Comparison of ENCODE assay signal across 18 cellular contexts in genomic region chr10:132659206-132660091, GRCh38.
"Had no signal": no experiment of that assay in that cellular context is flagged by ENCODE, and none has a peak within 500 bp of the region (broad histone marks: within the 10 kb centered on the region; RNA-seq: fewer than 3 reads in every experiment).

No MANE protein-coding gene starts in this region.

- H3K36me3 Mint-ChIP-seq: activated naive CD8-positive, alpha-beta T cell treated with anti-CD3 and anti-CD28 coated beads, Interleukin-2, amount 10 ng/mL, durations not matched to agents 7 days and 5 days had no signal

- H3K4me3 Mint-ChIP-seq: activated B cell treated with CpG ODN at 0.5 μM for 24 hours; activated CD4-positive, alpha-beta T cell treated with anti-CD3 and anti-CD28 coated beads, Interleukin-2, amount 10 ng/mL, durations not matched to agents 24 days and 14 days; activated CD8-positive, alpha-beta T cell treated with anti-CD3 and anti-CD28 coated beads, Interleukin-2, amount 10 ng/mL, durations not matched to agents 7 days and 5 days; activated naive CD8-positive, alpha-beta T cell treated with anti-CD3 and anti-CD28 coated beads, Interleukin-2, amount 10 ng/mL, durations not matched to agents 7 days and 5 days; activated T-cell treated with anti-CD3 and anti-CD28 coated beads, Interleukin-2, amount 50 U/mL, for 72 hours; effector memory CD8-positive, alpha-beta T cell; memory B cell; naive thymus-derived CD4-positive, alpha-beta T cell; T-helper 2 cell treated with Interferon-gamma antibody and Interleukin-4, amounts not matched to agents 5 μg/mL and 100 μg/mL, for 36 hours had no signal

- DNase-seq: activated B cell treated with CpG ODN at 0.5 μM for 24 hours; activated CD4-positive, alpha-beta T cell treated with anti-CD3 and anti-CD28 coated beads, Interleukin-2, amount 10 ng/mL, durations not matched to agents 24 days and 14 days; activated CD8-positive, alpha-beta memory T cell treated with anti-CD3 and anti-CD28 coated beads, Interleukin-2, amount 50 U/mL, for 4 hours; activated CD8-positive, alpha-beta T cell treated with anti-CD3 and anti-CD28 coated beads, Interleukin-2, amount 10 ng/mL, durations not matched to agents 7 days and 5 days; activated gamma-delta T cell treated with Interleukin-2 at 50 U/mL for 16 hours; activated naive CD8-positive, alpha-beta T cell treated with anti-CD3 and anti-CD28 coated beads, Interleukin-2, amount 10 ng/mL, durations not matched to agents 7 days and 5 days; activated T-cell treated with anti-CD3 and anti-CD28 coated beads, Interleukin-2, amount 50 U/mL, for 72 hours; anterior cingulate cortex; brain microvascular endothelial cell; effector memory CD8-positive, alpha-beta T cell; mucosa of descending colon; naive thymus-derived CD4-positive, alpha-beta T cell; stimulated activated CD4-positive, alpha-beta T cell treated with anti-CD3 and anti-CD28 coated beads, Interleukin-12 subunit alpha, Interleukin-12 subunit beta, amount 100 ng/mL, for 4 hours; stimulated activated CD4-positive, alpha-beta T cell treated with anti-CD3 and anti-CD28 coated beads, Interleukin-2, amount 100 ng/mL, for 24 hours had no signal

- H3K9me3 ChIP-seq: left lung, mucosa of descending colon had no signal

- H3K27ac ChIP-seq: brain microvascular endothelial cell, epithelial cell of prostate, left lung had no signal

- H3K4me3 ChIP-seq: left lung, mucosa of descending colon had no signal

- H3K27me3 ChIP-seq: brain microvascular endothelial cell, left lung had no signal

- H3K9me3 Mint-ChIP-seq: activated B cell treated with CpG ODN at 0.5 μM for 24 hours; activated CD4-positive, alpha-beta T cell treated with anti-CD3 and anti-CD28 coated beads, Interleukin-2, amount 10 ng/mL, durations not matched to agents 24 days and 14 days; activated naive CD8-positive, alpha-beta T cell treated with anti-CD3 and anti-CD28 coated beads, Interleukin-2, amount 10 ng/mL, durations not matched to agents 7 days and 5 days; activated T-cell treated with anti-CD3 and anti-CD28 coated beads, Interleukin-2, amount 50 U/mL, for 72 hours; effector memory CD8-positive, alpha-beta T cell; memory B cell; naive thymus-derived CD4-positive, alpha-beta T cell; T-helper 2 cell treated with Interferon-gamma antibody and Interleukin-4, amounts not matched to agents 5 μg/mL and 100 μg/mL, for 36 hours had no signal

- H3K36me3 ChIP-seq: brain microvascular endothelial cell had no signal

- ATAC-seq: activated CD8-positive, alpha-beta T cell treated with anti-CD3 and anti-CD28 coated beads, Interleukin-2, amount 10 ng/mL, durations not matched to agents 7 days and 5 days; activated T-cell treated with anti-CD3 and anti-CD28 coated beads, Interleukin-2, amount 50 U/mL, for 72 hours; effector memory CD8-positive, alpha-beta T cell; left lung; mucosa of descending colon; naive thymus-derived CD4-positive, alpha-beta T cell had no signal

- H3K27me3 Mint-ChIP-seq: activated B cell treated with CpG ODN at 0.5 μM for 24 hours; activated CD4-positive, alpha-beta T cell treated with anti-CD3 and anti-CD28 coated beads, Interleukin-2, amount 10 ng/mL, durations not matched to agents 24 days and 14 days; activated naive CD8-positive, alpha-beta T cell treated with anti-CD3 and anti-CD28 coated beads, Interleukin-2, amount 10 ng/mL, durations not matched to agents 7 days and 5 days; effector memory CD8-positive, alpha-beta T cell; memory B cell; naive thymus-derived CD4-positive, alpha-beta T cell had no signal

- H3K27ac Mint-ChIP-seq: activated B cell treated with CpG ODN at 0.5 μM for 24 hours; activated CD4-positive, alpha-beta T cell treated with anti-CD3 and anti-CD28 coated beads, Interleukin-2, amount 10 ng/mL, durations not matched to agents 24 days and 14 days; activated CD8-positive, alpha-beta T cell treated with anti-CD3 and anti-CD28 coated beads, Interleukin-2, amount 10 ng/mL, durations not matched to agents 7 days and 5 days; activated naive CD8-positive, alpha-beta T cell treated with anti-CD3 and anti-CD28 coated beads, Interleukin-2, amount 10 ng/mL, durations not matched to agents 7 days and 5 days; activated T-cell treated with anti-CD3 and anti-CD28 coated beads, Interleukin-2, amount 50 U/mL, for 72 hours; effector memory CD8-positive, alpha-beta T cell; memory B cell; T-helper 2 cell treated with Interferon-gamma antibody and Interleukin-4, amounts not matched to agents 5 μg/mL and 100 μg/mL, for 36 hours had no signal

- H3K4me1 Mint-ChIP-seq: activated CD4-positive, alpha-beta T cell treated with anti-CD3 and anti-CD28 coated beads, Interleukin-2, amount 10 ng/mL, durations not matched to agents 24 days and 14 days; activated naive CD8-positive, alpha-beta T cell treated with anti-CD3 and anti-CD28 coated beads, Interleukin-2, amount 10 ng/mL, durations not matched to agents 7 days and 5 days had no signal
